8 cellular contexts compared by ENCODE assay signal in genomic region chr20:59939879-59940128, GRCh38. TPM values are rescaled to one million over a fixed set of nuclear protein-coding genes. Genes with fewer than 3 reads are reported as not detected.
A peak's percentile ranks its signal among the peaks of the same experiment; 100 is the strongest.
DNase-seq lines count a peak whose midpoint lies in the region; ATAC-seq, FAIRE-seq and TF ChIP-seq lines count a peak whose summit lies in the region.

No MANE protein-coding gene starts in this region.

- TF ChIP-seq POLR2A in HCT116 (IDR thresholded peaks at IDR 0.05; ENCODE audit: borderline replicate concordance, extremely low read depth, insufficient read depth, insufficient read length) (no peak), NB4 (IDR thresholded peaks at IDR 0.05; ENCODE audit: extremely low read depth, insufficient read length) (no peak), H1 (IDR thresholded peaks at IDR 0.05; ENCODE audit: control extremely low read depth in 1 of 2, low read depth in 2 of 2, low read length in 2 of 2) (no peak)

- FAIRE-seq in H1 (lab: Jason Lieb, UNC), result no peak

- BruUV-seq in HCT116 (replicated peaks; lab: Mats Ljungman, UMichigan), result no TSS peak

- TF ChIP-seq CTCF in HCT116 (IDR thresholded peaks at IDR 0.05 in 2 of 3, conservative IDR thresholded peaks at IDR 0.05 in 1 of 3; ENCODE audit: borderline replicate concordance in 1 of 3, insufficient read depth in 1 of 3, low read depth in 2 of 3, low read length in 2 of 3), result no peak
- TF ChIP-seq CTCF in NB4 (IDR thresholded peaks at IDR 0.05; ENCODE audit: low read depth, low read length), result no peak
- no peak for TF ChIP-seq CTCF in H1 (IDR thresholded peaks at IDR 0.05; ENCODE audit: control extremely low read depth in 1 of 3, insufficient read depth in 1 of 3, low read depth in 1 of 3, low read length in 3 of 3)
- TF ChIP-seq CTCF in nephron (IDR thresholded peaks at IDR 0.05; ENCODE audit: unreplicated experiment in 3 of 3), result no peak

- H3K79me2 ChIP-seq in HCT116 (ENCODE audit: insufficient read depth, low read length) (no peaks in the 10 kb centered on the region), H1 (ENCODE audit: control insufficient read depth in 1 of 2, insufficient read depth in 2 of 2, low read length in 2 of 2) (peaks cover 0 to 5% of the 10 kb centered on the region in 2 experiments; a peak in 1 of 4 replicates)

- H3K4me3 ChIP-seq in HCT116 (replicated peaks in 1 of 2; ENCODE audit: low read depth in 1 of 2, low read length in 2 of 2) (peak overlapping the region; percentile 77 to 82), NB4 (ENCODE audit: low read depth, low read length) (peak overlapping the region; percentile 81), H1 (ENCODE audit: extremely low read depth in 1 of 4, insufficient read depth in 2 of 4, low read depth in 3 of 4, low read length in 4 of 4) (peak overlapping the region; percentile 61 to 88 (median 75))

- ATAC-seq in GM18499 (IDR thresholded peaks at IDR 0.05; ENCODE audit: insufficient read depth, unreplicated experiment), result peak; percentile 4
- peak; percentile 33 for ATAC-seq in HCT116

- H2BK120ac ChIP-seq in H1 (replicated peaks; ENCODE audit: low read depth, low read length), result no peak overlapping the region

- WGBS in H1 (ENCODE audit: extremely low coverage in 1 of 2, insufficient coverage in 1 of 2, insufficient read length in 1 of 2, insufficient replicate concordance in 2 of 2, low coverage in 1 of 2, low lambda C conversion rate in 2 of 2, missing lambda C conversion rate in 1 of 2), 2 experiments, result 1% methylated on average over 15 of the region's 24 CpGs; no CpG with 5 or more reads in 1 of the 2 experiments

- H3K9me3 Mint-ChIP-seq in nephron, result no peaks in the 10 kb centered on the region

- no peak overlapping the region for H4K91ac ChIP-seq in H1 (replicated peaks; ENCODE audit: insufficient read length, low read length)

- H3K36me3 Mint-ChIP-seq in nephron (ENCODE audit: low read depth), result peaks cover 14% of the 10 kb centered on the region

- H3K27me3 Mint-ChIP-seq in nephron (ENCODE audit: low read depth), result peaks cover 17% of the 10 kb centered on the region

- intact Hi-C loops in HCT116 (cut with micrococcal nuclease), result no loop called here

- H3K18ac ChIP-seq in H1 (ENCODE audit: extremely low read depth, low read length), result 0 out of 2 replicates have a peak overlapping the region, but pooled peaks have one; percentile 14

- peak overlapping the region; percentile 97 to 100 (median 100) for H3K27ac Mint-ChIP-seq in nephron

- no peak overlapping the region for H2BK12ac ChIP-seq in H1 (ENCODE audit: low read depth, low read length)

- RAD21 ChIA-PET in HCT116 (lab: Charles Lee; ENCODE audit: low non-redundant PET in 1 of 2, low total read pairs in 2 of 2, uncharacterized antibody in 2 of 2, unreplicated experiment in 2 of 2), result no interaction called here

- H2AFZ ChIP-seq in HCT116 (ENCODE audit: low read depth, low read length, poor library complexity, severe bottlenecking), result no peak overlapping the region
- 0 out of 2 replicates have a peak overlapping the region, but pooled peaks have one; percentile 37 for H2AFZ ChIP-seq in H1 (ENCODE audit: low read length)

- no peak overlapping the region for H2AK5ac ChIP-seq in H1 (ENCODE audit: low read depth, low read length)

- H3K9ac ChIP-seq in HCT116 (ENCODE audit: low read length) (peak overlapping the region; percentile 82), H1 (replicated peaks in 1 of 4; ENCODE audit: extremely low read depth in 1 of 4, low read depth in 3 of 4, low read length in 3 of 4) (no peak overlapping the region)

- no peaks in the 10 kb centered on the region for H3K79me1 ChIP-seq in H1 (ENCODE audit: low read depth, low read length)

- peak overlapping the region; percentile 93; the same call in 1 of the 2 replicates for H4K8ac ChIP-seq in H1 (ENCODE audit: extremely low read depth, insufficient read depth, low read length)

- no peak for TF ChIP-seq RAD21 in HCT116 (IDR thresholded peaks at IDR 0.05; ENCODE audit: low read depth)
- no peak for TF ChIP-seq RAD21 in H1 (IDR thresholded peaks at IDR 0.05 in 1 of 2, conservative IDR thresholded peaks at IDR 0.05 in 1 of 2; ENCODE audit: low read depth in 2 of 2, low read length in 2 of 2)

- POLR2A ChIA-PET in HCT116 (lab: Charles Lee), result interaction anchor here (1.0 to 1.2 kb wide), 3 partner anchors 8 to 29 kb away, joined by 3 to 9 read pairs (median 4); no protein-coding TSS in a partner anchor
- POLR2A ChIA-PET in H1 (lab: Charles Lee; ENCODE audit: partially characterized antibody), result interaction anchor here (0.8 to 2.3 kb wide), 7 partner anchors 9 to 55 kb away, joined by 3 to 8 read pairs (median 3); partner anchors contain the start of gene CDH26

- no peak overlapping the region for H3K4ac ChIP-seq in H1 (replicated peaks; ENCODE audit: insufficient read length, low read depth, low read length)

- H2BK5ac ChIP-seq in H1 (ENCODE audit: low read depth, low read length), result no peak overlapping the region

- H3K4me3 Mint-ChIP-seq in nephron, result peak overlapping the region; percentile 94 to 98 (median 97)

- H3K4me1 ChIP-seq in HCT116 (ENCODE audit: control insufficient read depth in 1 of 2, insufficient read depth in 2 of 2, low read length in 2 of 2) (peaks cover 0 to 9% of the 10 kb centered on the region in 2 experiments; a peak in 2 of 4 replicates), H1 (replicated peaks in 1 of 4; ENCODE audit: control insufficient read depth in 3 of 4, insufficient read depth in 4 of 4, low read length in 3 of 4) (peaks cover 0 to 6% (median 2%) of the 10 kb centered on the region in 4 experiments; a peak in 4 of 7 replicates)

- H2BK20ac ChIP-seq in H1 (ENCODE audit: low read length), result no peak overlapping the region

- peak overlapping the region; percentile 97 for H3K27ac ChIP-seq in HCT116 (ENCODE audit: low read depth, low read length)
- no peak overlapping the region for H3K27ac ChIP-seq in H1 (ENCODE audit: low read depth, low read length)

- no peak overlapping the region for H3K14ac ChIP-seq in H1 (ENCODE audit: insufficient read length)

- H2BK15ac ChIP-seq in H1 (ENCODE audit: low read length), result no peak overlapping the region

- H3K4me2 ChIP-seq in HCT116 (ENCODE audit: low read length), result peak overlapping the region; percentile 91
- H3K4me2 ChIP-seq in H1 (ENCODE audit: insufficient read depth in 1 of 2, low read depth in 2 of 2, low read length in 2 of 2), result peak overlapping the region; percentile 83 to 93

- TF ChIP-seq EP300 in H1 (IDR thresholded peaks at IDR 0.05; ENCODE audit: borderline replicate concordance in 1 of 2, low read depth in 2 of 2, low read length in 2 of 2), result no peak

- H3K9me3 ChIP-seq in HCT116 (ENCODE audit: control insufficient read depth in 1 of 2, insufficient read depth in 1 of 2, low read depth in 1 of 2, low read length in 2 of 2) (no peaks in the 10 kb centered on the region), H1 (ENCODE audit: insufficient read depth in 2 of 2, low read depth in 1 of 2, low read length in 1 of 2) (peaks cover 5 to 9% of the 10 kb centered on the region in 2 experiments; a peak in 3 of 4 replicates)

- peaks cover 53% of the 10 kb centered on the region for H3K4me1 Mint-ChIP-seq in nephron

- DNase-seq in HCT116 (ENCODE audit: low read depth, low spot score) (no peak), NB4 (ENCODE audit: low read depth) (peak; percentile 61), H1 (ENCODE audit: low read depth in 1 of 2, low spot score in 2 of 2) (no peak), SKM-1 (lab: John Stamatoyannopoulos, UW; ENCODE audit: unreplicated experiment) (no peak), SHP77 (lab: John Stamatoyannopoulos, UW) (no peak)
- no peak for DNase-seq in activated effector memory CD4-positive, alpha-beta T cell treated with anti-CD3 and anti-CD28 coated beads, Interleukin-2, amount 50 U/mL, for 16 hours

- no peaks in the 10 kb centered on the region for H3K9me2 ChIP-seq in HCT116 (ENCODE audit: insufficient read depth)

- peaks cover 6 to 11% of the 10 kb centered on the region in 2 experiments for H3K36me3 ChIP-seq in HCT116 (ENCODE audit: control insufficient read depth in 1 of 2, insufficient read depth in 2 of 2, low read length in 2 of 2)
- H3K36me3 ChIP-seq in H1 (ENCODE audit: control insufficient read depth in 2 of 4, insufficient read depth in 4 of 4, low read length in 3 of 4), result peaks cover 0 to 16% (median 7%) of the 10 kb centered on the region in 4 experiments; a peak in 4 of 8 replicates

- peak overlapping the region; percentile 35 for H4K5ac ChIP-seq in H1 (ENCODE audit: insufficient read length, low read depth, low read length)

- no peak overlapping the region for H3K23ac ChIP-seq in H1 (ENCODE audit: insufficient read length)

- H4K20me1 ChIP-seq in HCT116 (ENCODE audit: insufficient read depth) (no peaks in the 10 kb centered on the region), H1 (replicated peaks in 1 of 2; ENCODE audit: control insufficient read depth in 1 of 2, insufficient read depth in 2 of 2, low read length in 2 of 2) (peaks cover 0 to 7% of the 10 kb centered on the region in 2 experiments)

- peaks cover 12% of the 10 kb centered on the region for H3K23me2 ChIP-seq in H1 (ENCODE audit: low read depth, low read length)

- H3K56ac ChIP-seq in H1 (replicated peaks; ENCODE audit: insufficient read length, low read depth, low read length), result no peak overlapping the region

- no peaks in the 10 kb centered on the region for H3K27me3 ChIP-seq in HCT116 (ENCODE audit: insufficient read depth, low read length)
- peaks cover 9 to 19% (median 16%) of the 10 kb centered on the region in 4 experiments for H3K27me3 ChIP-seq in H1 (replicated peaks in 1 of 4; ENCODE audit: control insufficient read depth in 3 of 4, extremely low read depth in 1 of 4, insufficient read depth in 3 of 4, low read length in 3 of 4)

- CTCF ChIA-PET in HCT116 (lab: Charles Lee), result interaction anchor here (0.7 to 2.3 kb wide), 6 partner anchors 12 to 110 kb away, joined by 3 to 9 read pairs (median 5); partner anchors contain the start of gene CDH26
- CTCF ChIA-PET in H1 (lab: Charles Lee; ENCODE audit: partially characterized antibody), result interaction anchor here (0.7 kb wide), 2 partner anchors 10 to 1559 kb away, joined by 3 read pairs; no protein-coding TSS in a partner anchor

RNA-seq across cellular contexts. Expression of gene PPP1R3D, which starts 0.3 kb away (rescaled TPM):
- 2.7 TPM for total RNA-seq in HCT116 (2021; ENCODE audit: unreplicated experiment)
- 0.97 and 1.1 TPM in 2 replicates for polyA plus RNA-seq in HCT116 (2012)
- total RNA-seq in H1 (2021; fragmentation: NEBNext Ultra II Directional; extraction: Animal tissue kit (Norgen Biotek cat#: 25700)), result 3.5 and 3.9 TPM in 2 replicates
- 1.3 and 1.4 TPM in 2 replicates for polyA plus RNA-seq in H1 (2011; rRNA removed)
- polyA plus RNA-seq in H1 (2011; cell fraction: cytosol; rRNA removed), result 1.1 TPM
- 1.1 TPM for polyA plus RNA-seq in H1 (2011; cell fraction: nucleus; rRNA removed)
- polyA plus RNA-seq in H1 (2012, experiment 1 of 2), result 1.2 to 1.8 TPM (median 1.3 TPM) in 4 replicates
- 1.1 TPM for polyA plus RNA-seq in H1 (2012, experiment 2 of 2)
- 1.8 TPM for polyA plus RNA-seq in H1 (2013, experiment 1 of 2)
- 1.7 TPM for polyA plus RNA-seq in H1 (2013, experiment 2 of 2)
- 1.5 and 1.6 TPM in 2 replicates for polyA minus RNA-seq in H1 (2011; rRNA and poly(A)+ RNA removed)
- 2.1 TPM for polyA minus RNA-seq in H1 (2011; cell fraction: cytosol; rRNA and poly(A)+ RNA removed)
- polyA minus RNA-seq in H1 (2011; cell fraction: nucleus; rRNA and poly(A)+ RNA removed), result 3.4 TPM

RNA-seq across cellular contexts. Expression of gene FAM217B, which starts 0.4 kb away (rescaled TPM):
- total RNA-seq in HCT116 (2021; ENCODE audit: unreplicated experiment), result 8.1 TPM
- polyA plus RNA-seq in HCT116 (2012), result 1.8 and 2.5 TPM in 2 replicates
- 24.7 and 28.5 TPM in 2 replicates for total RNA-seq in H1 (2021; fragmentation: NEBNext Ultra II Directional; extraction: Animal tissue kit (Norgen Biotek cat#: 25700))
- polyA plus RNA-seq in H1 (2011; rRNA removed), result 2.8 and 5.4 TPM in 2 replicates
- 5.9 TPM for polyA plus RNA-seq in H1 (2011; cell fraction: cytosol; rRNA removed)
- 3.6 TPM for polyA plus RNA-seq in H1 (2011; cell fraction: nucleus; rRNA removed)
- 6.4 to 9.2 TPM (median 7.3 TPM) in 4 replicates for polyA plus RNA-seq in H1 (2012, experiment 1 of 2)
- polyA plus RNA-seq in H1 (2012, experiment 2 of 2), result 0.73 TPM
- 19.2 TPM for polyA plus RNA-seq in H1 (2013, experiment 1 of 2)
- 18.7 TPM for polyA plus RNA-seq in H1 (2013, experiment 2 of 2)
- polyA minus RNA-seq in H1 (2011; rRNA and poly(A)+ RNA removed), result 7.6 and 9.2 TPM in 2 replicates
- 6.1 TPM for polyA minus RNA-seq in H1 (2011; cell fraction: cytosol; rRNA and poly(A)+ RNA removed)
- polyA minus RNA-seq in H1 (2011; cell fraction: nucleus; rRNA and poly(A)+ RNA removed), result 15.3 TPM

RNA-seq across cellular contexts. Expression of gene SYCP2, which starts 6.4 kb away (rescaled TPM):
- total RNA-seq in HCT116 (2021; ENCODE audit: unreplicated experiment), result 0.59 TPM
- 0.13 TPM in 1 of 2 replicates, not detected in the other for polyA plus RNA-seq in HCT116 (2012)
- total RNA-seq in H1 (2021; fragmentation: NEBNext Ultra II Directional; extraction: Animal tissue kit (Norgen Biotek cat#: 25700)), result 0.50 and 0.69 TPM in 2 replicates
- 0.02 TPM in 2 replicates for polyA plus RNA-seq in H1 (2011; rRNA removed)
- polyA plus RNA-seq in H1 (2011; cell fraction: cytosol; rRNA removed), result 0.14 TPM
- 0.16 TPM for polyA plus RNA-seq in H1 (2011; cell fraction: nucleus; rRNA removed)
- 0.13 TPM in 1 of 4 replicates, not detected in the others for polyA plus RNA-seq in H1 (2012, experiment 1 of 2)
- not detected for polyA plus RNA-seq in H1 (2012, experiment 2 of 2)
- 0.36 TPM for polyA plus RNA-seq in H1 (2013, experiment 1 of 2)
- polyA plus RNA-seq in H1 (2013, experiment 2 of 2), result 0.33 TPM
- not detected in 2 replicates for polyA minus RNA-seq in H1 (2011; rRNA and poly(A)+ RNA removed)
- not detected for polyA minus RNA-seq in H1 (2011; cell fraction: cytosol; rRNA and poly(A)+ RNA removed)
- polyA minus RNA-seq in H1 (2011; cell fraction: nucleus; rRNA and poly(A)+ RNA removed), result 0.10 TPM

RNA-seq across cellular contexts. Expression of gene CDH26, which starts 18.4 kb away (rescaled TPM):
- 0.34 TPM for total RNA-seq in HCT116 (2021; ENCODE audit: unreplicated experiment)
- polyA plus RNA-seq in HCT116 (2012), result 0.16 and 0.26 TPM in 2 replicates
- 1.7 and 2.3 TPM in 2 replicates for total RNA-seq in H1 (2021; fragmentation: NEBNext Ultra II Directional; extraction: Animal tissue kit (Norgen Biotek cat#: 25700))
- 0.78 and 1.5 TPM in 2 replicates for polyA plus RNA-seq in H1 (2011; rRNA removed)
- polyA plus RNA-seq in H1 (2011; cell fraction: cytosol; rRNA removed), result 2.0 TPM
- 2.0 TPM for polyA plus RNA-seq in H1 (2011; cell fraction: nucleus; rRNA removed)
- polyA plus RNA-seq in H1 (2012, experiment 1 of 2), result 1.1 to 1.9 TPM (median 1.5 TPM) in 4 replicates
- 0.39 TPM for polyA plus RNA-seq in H1 (2012, experiment 2 of 2)
- 1.3 TPM for polyA plus RNA-seq in H1 (2013, experiment 1 of 2)
- polyA plus RNA-seq in H1 (2013, experiment 2 of 2), result 1.3 TPM
- polyA minus RNA-seq in H1 (2011; rRNA and poly(A)+ RNA removed), result 2.7 and 3.2 TPM in 2 replicates
- 1.5 TPM for polyA minus RNA-seq in H1 (2011; cell fraction: cytosol; rRNA and poly(A)+ RNA removed)
- polyA minus RNA-seq in H1 (2011; cell fraction: nucleus; rRNA and poly(A)+ RNA removed), result 2.3 TPM
